ENCODE assay signal across 8 cellular contexts in the genomic region with DNA sequence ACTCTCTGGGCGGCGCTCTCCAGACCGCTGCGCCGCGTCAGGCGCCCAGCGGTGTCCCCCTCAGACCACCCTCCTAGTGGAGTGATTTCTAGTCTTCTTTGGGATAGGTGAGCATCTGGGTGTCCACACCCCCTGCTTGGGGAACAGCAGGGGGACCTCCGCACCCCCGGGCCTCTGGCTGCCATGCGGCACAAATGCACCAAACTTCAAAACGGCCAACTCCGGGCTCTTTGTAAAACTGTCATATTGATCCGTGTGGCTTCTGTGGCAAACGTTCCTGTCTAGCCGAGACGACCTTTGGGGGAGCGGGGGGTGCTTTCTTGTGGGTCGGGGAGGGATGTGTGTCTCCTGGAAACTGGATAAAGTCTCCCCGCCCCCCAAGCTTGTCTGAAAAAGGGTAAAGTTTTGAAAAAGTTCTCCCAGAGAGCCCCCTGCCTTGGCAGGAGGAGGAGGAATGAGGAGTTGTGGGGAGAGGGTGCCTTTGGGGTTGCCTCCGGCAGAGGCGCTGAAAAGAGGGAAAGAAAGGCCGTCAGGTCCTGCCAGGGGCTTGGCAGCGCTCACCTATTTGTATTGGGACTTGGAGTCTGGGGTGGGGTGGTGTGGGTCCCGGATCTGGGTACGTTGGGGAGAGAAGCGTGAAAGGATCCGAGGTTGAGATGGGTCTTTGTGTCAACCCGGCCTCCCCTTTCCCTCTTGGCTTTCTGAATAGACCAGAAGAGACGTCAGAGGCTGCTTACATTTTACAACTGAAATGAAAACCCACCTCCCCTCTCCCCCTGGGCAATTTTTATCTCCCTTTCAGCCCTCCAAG. TPM values are rescaled to one million over a fixed set of nuclear protein-coding genes. Genes with fewer than 3 reads are reported as not detected.
DNase-seq lines count a peak whose midpoint lies in the region; ATAC-seq, FAIRE-seq and TF ChIP-seq lines count a peak whose summit lies in the region.

No MANE protein-coding gene starts in this region.

- H2AFZ ChIP-seq in keratinocyte (ENCODE audit: control insufficient read depth, low read length): peak overlapping the region; percentile 17

- no peak for FAIRE-seq in keratinocyte (lab: Jason Lieb, UNC)

- H3K4me2 ChIP-seq in BLaER1 treated with 17β-estradiol and CSF1 and Interleukin-3, amounts not matched to agents 10 nM and 100 nM: peak overlapping the region; percentile 95 to 100 (median 96)
- H3K4me2 ChIP-seq in keratinocyte (ENCODE audit: control insufficient read depth, extremely low read depth, insufficient read depth, low read depth, low read length): peak overlapping the region; percentile 88

- in situ Hi-C loops in astrocyte of the spinal cord (cut with HindIII; ENCODE audit: low sequenced_read_pairs): no loop called here

- peaks cover 47 to 60% (median 52%) of the 10 kb centered on the region in 10 experiments for H3K4me1 ChIP-seq in BLaER1 treated with 17β-estradiol and CSF1 and Interleukin-3, amounts not matched to agents 10 nM and 100 nM
- peaks cover 46% of the 10 kb centered on the region for H3K4me1 ChIP-seq in keratinocyte (ENCODE audit: control insufficient read depth, extremely low read depth, insufficient read depth, low read length)

- peak overlapping the region; percentile 77 to 97 (median 86) for H3K4me3 ChIP-seq in BLaER1 treated with 17β-estradiol and CSF1 and Interleukin-3, amounts not matched to agents 10 nM and 100 nM
- H3K4me3 ChIP-seq in HL-60 (replicated peaks; ENCODE audit: insufficient read depth, low read length): peak overlapping the region; percentile 57
- H3K4me3 ChIP-seq in astrocyte of the spinal cord (ENCODE audit: low read depth, low read length): peak overlapping the region; percentile 79
- peak overlapping the region; percentile 61 to 86 (median 76) for H3K4me3 ChIP-seq in keratinocyte (ENCODE audit: control insufficient read depth in 2 of 3, extremely low read depth in 1 of 3, insufficient read depth in 2 of 3, low read depth in 1 of 3, low read length in 3 of 3)

- ATAC-seq in GM18868 (IDR thresholded peaks at IDR 0.05; ENCODE audit: unreplicated experiment): no peak
- no peak for ATAC-seq in HG02588 (IDR thresholded peaks at IDR 0.05; ENCODE audit: unreplicated experiment)

- no peaks in the 10 kb centered on the region for H3K9me3 ChIP-seq in BLaER1 treated with 17β-estradiol and CSF1 and Interleukin-3, amounts not matched to agents 10 nM and 100 nM (replicated peaks in 1 of 11)
- no peaks in the 10 kb centered on the region for H3K9me3 ChIP-seq in keratinocyte (ENCODE audit: control insufficient read depth, low read depth, low read length)

- H3K27me3 ChIP-seq in BLaER1 treated with 17β-estradiol and CSF1 and Interleukin-3, amounts not matched to agents 10 nM and 100 nM: no peaks in the 10 kb centered on the region
- no peaks in the 10 kb centered on the region for H3K27me3 ChIP-seq in HL-60 (ENCODE audit: insufficient read depth, poor library complexity, severe bottlenecking)
- H3K27me3 ChIP-seq in keratinocyte (ENCODE audit: control insufficient read depth, extremely low read depth, insufficient read depth, low read length): no peaks in the 10 kb centered on the region

- dilution Hi-C loops in keratinocyte (cut with MboI; ENCODE audit: extremely low pct_ligation_motif_present, low sequenced_read_pairs): no loop called here

- H3K79me2 ChIP-seq in keratinocyte (ENCODE audit: control insufficient read depth, insufficient read depth, low read length): peaks cover 18% of the 10 kb centered on the region

- peak overlapping the region; percentile 89 to 98 (median 96) for H3K27ac ChIP-seq in BLaER1 treated with 17β-estradiol and CSF1 and Interleukin-3, amounts not matched to agents 10 nM and 100 nM
- H3K27ac ChIP-seq in HL-60 (replicated peaks): peak overlapping the region; percentile 92
- peak overlapping the region; percentile 89 for H3K27ac ChIP-seq in keratinocyte (ENCODE audit: control insufficient read depth, insufficient read depth, low read length)

- H3K36me3 ChIP-seq in BLaER1 treated with 17β-estradiol and CSF1 and Interleukin-3, amounts not matched to agents 10 nM and 100 nM: peaks cover 20 to 25% (median 21%) of the 10 kb centered on the region in 11 experiments
- peaks cover 11 to 19% of the 10 kb centered on the region in 2 experiments for H3K36me3 ChIP-seq in keratinocyte (ENCODE audit: control insufficient read depth in 2 of 2, extremely low read depth in 1 of 2, insufficient read depth in 2 of 2, low read length in 2 of 2)

- H4K20me1 ChIP-seq in BLaER1 treated with 17β-estradiol and CSF1 and Interleukin-3, amounts not matched to agents 10 nM and 100 nM: peaks cover 6 to 39% (median 35%) of the 10 kb centered on the region in 11 experiments; a peak in 20 of 22 replicates
- H4K20me1 ChIP-seq in keratinocyte (ENCODE audit: control insufficient read depth, extremely low read depth, insufficient read depth, low read length): no peaks in the 10 kb centered on the region

- DNase-seq in HL-60 (ENCODE audit: low read depth in 1 of 2, low spot score in 1 of 2) (no peak), T follicular helper cell (ENCODE audit: low read depth) (peak; percentile 64), astrocyte of the spinal cord (ENCODE audit: low read depth, low spot score) (peak; percentile 15), keratinocyte (ENCODE audit: low read depth, low spot score) (no peak)
- DNase-seq in stimulated activated CD4-positive, alpha-beta T cell treated with anti-CD3 and anti-CD28 coated beads, Interleukin-4, amount 100 ng/mL, for 24 hours: peak; percentile 61

- H3K9me1 ChIP-seq in keratinocyte (ENCODE audit: control insufficient read depth, extremely low read depth, insufficient read depth, low read length): no peaks in the 10 kb centered on the region

- TF ChIP-seq CTCF in HL-60 (IDR thresholded peaks at IDR 0.05; ENCODE audit: insufficient read depth, low read length) (no peak), astrocyte of the spinal cord (IDR thresholded peaks at IDR 0.05; ENCODE audit: low read depth, low read length) (peak; percentile 4), keratinocyte (optimal IDR thresholded peaks at IDR 0.05 in 1 of 3, IDR thresholded peaks at IDR 0.05 in 1 of 3, conservative IDR thresholded peaks at IDR 0.05 in 1 of 3; ENCODE audit: extremely low read depth in 1 of 3, insufficient read depth in 2 of 3, low read length in 3 of 3) (peak in 1 of 3 experiments; percentile 11)

- H3K9ac ChIP-seq in BLaER1 treated with 17β-estradiol and CSF1 and Interleukin-3, amounts not matched to agents 10 nM and 100 nM: peak overlapping the region; percentile 90 to 98 (median 96)
- H3K9ac ChIP-seq in keratinocyte (ENCODE audit: control insufficient read depth, extremely low read depth, insufficient read depth, low read length): peak overlapping the region; percentile 86

RNA-seq across cellular contexts. Expression of a gene that starts 2.2 kb away (rescaled TPM):
- polyA plus RNA-seq in keratinocyte: 27.8 to 30.1 TPM (median 28.1 TPM) in 3 replicates
- polyA plus RNA-seq in keratinocyte (2011; ENCODE audit: low read depth): 19.1 TPM
- 21.7 and 36.9 TPM in 2 replicates for polyA plus RNA-seq in keratinocyte (2011; cell fraction: cytosol; rRNA removed)
- 110 and 113 TPM in 2 replicates for polyA plus RNA-seq in keratinocyte (2011; cell fraction: nucleus; rRNA removed)
- polyA plus RNA-seq in keratinocyte (2012; ENCODE audit: low replicate concordance): 21.0 and 81.2 TPM in 2 replicates
- 51.0 to 122 TPM (median 65.2 TPM) in 3 replicates for polyA minus RNA-seq in keratinocyte
- 83.5 TPM for polyA minus RNA-seq in keratinocyte (2011; cell fraction: cytosol; rRNA and poly(A)+ RNA removed)
- polyA minus RNA-seq in keratinocyte (2011; cell fraction: nucleus; rRNA and poly(A)+ RNA removed): 50.3 and 60.0 TPM in 2 replicates

RNA-seq across cellular contexts. Expression of a gene that starts 28.6 kb away (rescaled TPM):
- polyA plus RNA-seq in keratinocyte: 9.0 to 14.8 TPM (median 12.4 TPM) in 3 replicates
- polyA plus RNA-seq in keratinocyte (2011; ENCODE audit: low read depth): 3.5 TPM
- 7.8 and 10.9 TPM in 2 replicates for polyA plus RNA-seq in keratinocyte (2011; cell fraction: cytosol; rRNA removed)
- 15.4 and 19.2 TPM in 2 replicates for polyA plus RNA-seq in keratinocyte (2011; cell fraction: nucleus; rRNA removed)
- polyA plus RNA-seq in keratinocyte (2012; ENCODE audit: low replicate concordance): 6.5 and 9.8 TPM in 2 replicates
- 6.2 to 12.7 TPM (median 6.7 TPM) in 3 replicates for polyA minus RNA-seq in keratinocyte
- polyA minus RNA-seq in keratinocyte (2011; cell fraction: cytosol; rRNA and poly(A)+ RNA removed): 9.8 TPM
- 5.5 and 9.0 TPM in 2 replicates for polyA minus RNA-seq in keratinocyte (2011; cell fraction: nucleus; rRNA and poly(A)+ RNA removed)

RNA-seq across cellular contexts. Expression of a gene that starts 29.1 kb away (rescaled TPM):
- polyA plus RNA-seq in keratinocyte: 41.0 to 130 TPM (median 70.9 TPM) in 3 replicates
- 31.0 TPM for polyA plus RNA-seq in keratinocyte (2011; ENCODE audit: low read depth)
- polyA plus RNA-seq in keratinocyte (2011; cell fraction: cytosol; rRNA removed): 30.0 and 56.4 TPM in 2 replicates
- 21.9 and 22.5 TPM in 2 replicates for polyA plus RNA-seq in keratinocyte (2011; cell fraction: nucleus; rRNA removed)
- polyA plus RNA-seq in keratinocyte (2012; ENCODE audit: low replicate concordance): 51.7 and 115 TPM in 2 replicates
- 11.5 to 53.1 TPM (median 28.6 TPM) in 3 replicates for polyA minus RNA-seq in keratinocyte
- 221 TPM for polyA minus RNA-seq in keratinocyte (2011; cell fraction: cytosol; rRNA and poly(A)+ RNA removed)
- polyA minus RNA-seq in keratinocyte (2011; cell fraction: nucleus; rRNA and poly(A)+ RNA removed): 8.3 and 23.7 TPM in 2 replicates

RNA-seq across cellular contexts. Expression of a gene that starts 29.7 kb away (rescaled TPM):
- polyA plus RNA-seq in keratinocyte: 3.4 to 5.7 TPM (median 3.6 TPM) in 3 replicates
- polyA plus RNA-seq in keratinocyte (2011; ENCODE audit: low read depth): 4.3 TPM
- polyA plus RNA-seq in keratinocyte (2011; cell fraction: cytosol; rRNA removed): 3.4 TPM in 2 replicates
- 6.7 and 7.2 TPM in 2 replicates for polyA plus RNA-seq in keratinocyte (2011; cell fraction: nucleus; rRNA removed)
- 1.6 and 15.6 TPM in 2 replicates for polyA plus RNA-seq in keratinocyte (2012; ENCODE audit: low replicate concordance)
- 1.3 to 2.1 TPM in 2 of 3 replicates, not detected in the other for polyA minus RNA-seq in keratinocyte
- 2.5 TPM for polyA minus RNA-seq in keratinocyte (2011; cell fraction: cytosol; rRNA and poly(A)+ RNA removed)
- 1.5 and 2.9 TPM in 2 replicates for polyA minus RNA-seq in keratinocyte (2011; cell fraction: nucleus; rRNA and poly(A)+ RNA removed)

RNA-seq across cellular contexts. Expression of a gene that starts 31.6 kb away (rescaled TPM):
- polyA plus RNA-seq in keratinocyte: 0.14 to 0.45 TPM (median 0.24 TPM) in 3 replicates
- polyA plus RNA-seq in keratinocyte (2011; ENCODE audit: low read depth): not detected
- 0.09 and 0.16 TPM in 2 replicates for polyA plus RNA-seq in keratinocyte (2011; cell fraction: cytosol; rRNA removed)
- 2.1 and 3.6 TPM in 2 replicates for polyA plus RNA-seq in keratinocyte (2011; cell fraction: nucleus; rRNA removed)
- 0.36 and 1.5 TPM in 2 replicates for polyA plus RNA-seq in keratinocyte (2012; ENCODE audit: low replicate concordance)
- not detected in 3 replicates for polyA minus RNA-seq in keratinocyte
- polyA minus RNA-seq in keratinocyte (2011; cell fraction: cytosol; rRNA and poly(A)+ RNA removed): not detected
- 2.6 TPM in 1 of 2 replicates, not detected in the other for polyA minus RNA-seq in keratinocyte (2011; cell fraction: nucleus; rRNA and poly(A)+ RNA removed)

Comparison
In these comparisons a context has a peak if more than half of its experiments do, and no peak if none do; other contexts are left out.
1. DNase-seq: peak in T follicular helper cell (single experiment), astrocyte of the spinal cord (single experiment) and stimulated activated CD4-positive, alpha-beta T cell treated with anti-CD3 and anti-CD28 coated beads, Interleukin-4, amount 100 ng/mL, for 24 hours (single experiment); none in HL-60 (0 of 2) and keratinocyte (single experiment).
2. Peak in every context shown above with its lines, with median percentiles within 50 percentile points of each other: H3K27ac ChIP-seq and H3K4me3 ChIP-seq.